In the genomic region with DNA sequence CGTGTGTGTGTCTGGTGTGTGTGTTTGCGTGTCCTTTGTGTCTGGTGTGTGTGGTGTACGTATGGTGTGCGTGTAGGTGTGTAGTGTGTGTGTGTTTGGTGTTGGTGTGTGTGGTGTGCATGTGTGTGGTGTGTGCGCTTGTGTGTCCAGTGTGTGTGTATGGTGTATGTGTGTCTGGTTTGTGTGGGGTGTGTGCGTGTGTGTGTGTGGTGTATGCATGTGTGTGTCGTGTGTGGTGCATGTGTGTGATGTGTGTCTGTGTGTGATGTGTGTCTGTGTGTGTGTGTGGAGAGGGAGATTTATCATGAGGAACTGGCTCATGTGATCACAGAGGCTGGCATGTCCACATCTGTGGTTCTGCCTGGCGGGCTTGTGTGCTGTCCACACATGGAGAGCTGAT, we compare ENCODE assay signal across 27 cellular contexts.
"Had no signal": no experiment of that assay in that cellular context is flagged by ENCODE, and none has a peak within 500 bp of the region (broad histone marks: within the 10 kb centered on the region; RNA-seq: fewer than 3 reads in every experiment).

No MANE protein-coding gene starts in this region.

- H3K36me3 ChIP-seq: cardiac muscle cell, SJSA1 had no signal

- H3K27ac ChIP-seq: cardiac muscle cell, SJSA1 had no signal

- FAIRE-seq: astrocyte, RCC 7860 had no signal

- H3K27me3 ChIP-seq: cardiac muscle cell, SJSA1 had no signal

- H3K4me3 ChIP-seq: cardiac muscle cell, SJSA1 had no signal

- DNase-seq: activated B cell treated with CpG ODN at 0.5 μM for 24 hours; activated CD4-positive, alpha-beta T cell treated with anti-CD3 and anti-CD28 coated beads for 1 hour; activated CD4-positive, alpha-beta T cell treated with anti-CD3 and anti-CD28 coated beads, Interleukin-2, amount 10 ng/mL, durations not matched to agents 24 days and 14 days; activated CD4-positive, alpha-beta T cell treated with anti-CD3 and anti-CD28 coated beads, Interleukin-2, amount 50 U/mL, for 48 hours; activated CD8-positive, alpha-beta memory T cell treated with anti-CD3 and anti-CD28 coated beads for 24 hours; activated effector memory CD4-positive, alpha-beta T cell treated with anti-CD3 and anti-CD28 coated beads, Interleukin-2, amount 50 U/mL, for 16 hours; activated naive CD4-positive, alpha-beta T cell treated with anti-CD3 and anti-CD28 coated beads for 36 hours; activated T-cell treated with anti-CD3 and anti-CD28 coated beads, Interleukin-2, amount 50 U/mL, for 4 hours; amygdala; cerebellar nuclear complex; KG1; NCI-H1048; NCI-H146; NCI-H187 treated with DMSO at 0.1 percent for 48 hours; NCI-H2171; NCI-H2227 treated with DMSO at 0.1 percent for 48 hours; NCI-H446 treated with DMSO at 0.1 percent for 48 hours; NCI-H524 treated with DMSO at 0.1 percent for 48 hours; NCI-H748 treated with DMSO at 0.1 percent for 48 hours; PC-3; SHP77; T-helper 17 cell; T-helper 9 cell had no signal

- H3K4me1 ChIP-seq: SJSA1 had no signal
